Comparison of ENCODE assay signal across 8 cellular contexts in genomic region chr4:8410641-8411271, GRCh38. TPM values are rescaled to one million over a fixed set of nuclear protein-coding genes. Genes with fewer than 3 reads are reported as not detected.
DNase-seq lines count a peak whose midpoint lies in the region; ATAC-seq, FAIRE-seq and TF ChIP-seq lines count a peak whose summit lies in the region.

No MANE protein-coding gene starts in this region.

- no peak overlapping the region for H3K27ac ChIP-seq in breast epithelium
- no peak overlapping the region for H3K27ac ChIP-seq in endothelial cell of umbilical vein (ENCODE audit: insufficient read depth, low read depth, low read length)

- H3K27ac Mint-ChIP-seq in MCF 10A (ENCODE audit: low read depth, unreplicated experiment): no peak overlapping the region
- no peak overlapping the region for H3K27ac Mint-ChIP-seq in nephron

- H3K36me3 Mint-ChIP-seq in MCF 10A (ENCODE audit: insufficient read depth, unreplicated experiment) (peaks cover 25% of the 10 kb centered on the region), nephron (ENCODE audit: low read depth) (peaks cover 51% of the 10 kb centered on the region)

- FAIRE-seq in endothelial cell of umbilical vein (lab: Jason Lieb, UNC): peak; percentile 94
- no peak for FAIRE-seq in GM12891 (lab: Jason Lieb, UNC)

- H3K4me3 ChIP-seq in breast epithelium (no peak overlapping the region), NT2/D1 (ENCODE audit: insufficient read length, low read depth) (no peak overlapping the region), endothelial cell of umbilical vein (replicated peaks in 1 of 3; ENCODE audit: insufficient read depth in 1 of 3, low read depth in 1 of 3, low read length in 3 of 3) (no peak overlapping the region)

- no peaks in the 10 kb centered on the region for H3K9me3 Mint-ChIP-seq in MCF 10A (ENCODE audit: unreplicated experiment)
- H3K9me3 Mint-ChIP-seq in nephron: no peaks in the 10 kb centered on the region

- ATAC-seq in HG03175 (IDR thresholded peaks at IDR 0.05; ENCODE audit: unreplicated experiment): no peak

- no peaks in the 10 kb centered on the region for H3K27me3 ChIP-seq in breast epithelium
- H3K27me3 ChIP-seq in NT2/D1 (ENCODE audit: insufficient read depth, insufficient read length): no peaks in the 10 kb centered on the region
- no peaks in the 10 kb centered on the region for H3K27me3 ChIP-seq in endothelial cell of umbilical vein (ENCODE audit: control insufficient read depth in 2 of 2, insufficient read depth in 2 of 2, low read length in 2 of 2)

- no peak overlapping the region for H3K4me2 ChIP-seq in endothelial cell of umbilical vein (ENCODE audit: insufficient read depth, low read length)

- H3K36me3 ChIP-seq in breast epithelium (no peaks in the 10 kb centered on the region), NT2/D1 (ENCODE audit: insufficient read depth, insufficient read length, low read length) (peaks cover 58% of the 10 kb centered on the region), endothelial cell of umbilical vein (ENCODE audit: control insufficient read depth in 2 of 2, extremely low read depth in 1 of 2, insufficient read depth in 2 of 2, low read length in 2 of 2) (peaks cover 0 to 26% of the 10 kb centered on the region in 2 experiments)

- no peak overlapping the region for H3K4me3 Mint-ChIP-seq in MCF 10A (ENCODE audit: unreplicated experiment)
- H3K4me3 Mint-ChIP-seq in nephron: no peak overlapping the region

- POLR2A ChIA-PET in MCF 10A (lab: Yijun Ruan, JAX): interaction anchor here (0.7 to 0.8 kb wide), 2 partner anchors 9 to 15 kb away, joined by 3 to 4 read pairs; no protein-coding TSS in a partner anchor
- POLR2A ChIA-PET in endothelial cell of umbilical vein (lab: Charles Lee): interaction anchor here (0.7 to 1.4 kb wide), 4 partner anchors 17 to 168 kb away, joined by 3 to 6 read pairs (median 4); no protein-coding TSS in a partner anchor

- no peaks in the 10 kb centered on the region for H4K20me1 ChIP-seq in endothelial cell of umbilical vein (replicated peaks; ENCODE audit: control insufficient read depth, extremely low read depth, insufficient read depth, low read length)

- H3K4me1 Mint-ChIP-seq in MCF 10A (ENCODE audit: insufficient read depth, unreplicated experiment) (peaks cover 6% of the 10 kb centered on the region), nephron (no peaks in the 10 kb centered on the region)

- H3K4me1 ChIP-seq in breast epithelium (no peaks in the 10 kb centered on the region), NT2/D1 (ENCODE audit: insufficient read depth, insufficient read length) (peaks cover 15% of the 10 kb centered on the region), endothelial cell of umbilical vein (ENCODE audit: control insufficient read depth, extremely low read depth, insufficient read depth, low read length) (no peaks in the 10 kb centered on the region)

- H3K79me2 ChIP-seq in endothelial cell of umbilical vein (ENCODE audit: control insufficient read depth, insufficient read depth, low read length): no peaks in the 10 kb centered on the region

- no TSS peak for BruUV-seq in MCF 10A (replicated peaks; lab: Mats Ljungman, UMichigan)
- BruUV-seq in endothelial cell of umbilical vein (replicated peaks; lab: Mats Ljungman, UMichigan): no TSS peak

- H3K9me3 ChIP-seq in breast epithelium: no peaks in the 10 kb centered on the region
- H3K9me3 ChIP-seq in NT2/D1 (ENCODE audit: insufficient read depth, low read length): peaks cover 11% of the 10 kb centered on the region; the same call in 1 of the 2 replicates
- no peaks in the 10 kb centered on the region for H3K9me3 ChIP-seq in endothelial cell of umbilical vein (replicated peaks; ENCODE audit: control insufficient read depth, insufficient read depth, low read length)

- dilution Hi-C loops in endothelial cell of umbilical vein (cut with MboI; ENCODE audit: extremely low pct_ligation_motif_present, low sequenced_read_pairs): no loop called here

- H3K9ac ChIP-seq in NT2/D1 (ENCODE audit: insufficient read length, low read depth) (peak overlapping the region; percentile 59), endothelial cell of umbilical vein (replicated peaks; ENCODE audit: extremely low read depth, insufficient read depth, low read length) (no peak overlapping the region)

- no peaks in the 10 kb centered on the region for H3K27me3 Mint-ChIP-seq in MCF 10A (ENCODE audit: insufficient read depth, unreplicated experiment)
- peaks cover 5% of the 10 kb centered on the region for H3K27me3 Mint-ChIP-seq in nephron (ENCODE audit: low read depth)

- H3K9me1 ChIP-seq in endothelial cell of umbilical vein (replicated peaks; ENCODE audit: control insufficient read depth, extremely low read depth, insufficient read depth, low read length): no peaks in the 10 kb centered on the region

- CTCF ChIA-PET in MCF 10A (lab: Yijun Ruan, JAX) (interaction anchor here (0.6 to 2.7 kb wide), 4 partner anchors 23 to 586 kb away, joined by 3 to 8 read pairs (median 4); no protein-coding TSS in a partner anchor), endothelial cell of umbilical vein (lab: Charles Lee) (interaction anchor here (0.7 to 2.0 kb wide), 23 partner anchors 9 to 234 kb away, joined by 3 to 57 read pairs (median 4); no protein-coding TSS in a partner anchor)

- intact Hi-C loops in MCF 10A (cut with micrococcal nuclease) (no loop called here), breast epithelium (cut with DNase I; ENCODE audit: low total_unique reads) (loop anchor here (10.0 kb wide), 1 partner anchor 166 kb away; no protein-coding TSS in a partner anchor), endothelial cell of umbilical vein (cut with micrococcal nuclease) (loop anchor here (2.0 kb wide), 2 partner anchors 18 to 144 kb away; no protein-coding TSS in a partner anchor)

- TF ChIP-seq POLR2A in breast epithelium (IDR thresholded peaks at IDR 0.05): no peak
- no peak for TF ChIP-seq POLR2A in endothelial cell of umbilical vein (IDR thresholded peaks at IDR 0.05; ENCODE audit: low read depth, low read length)
- no peak for TF ChIP-seq POLR2A in GM12891 (IDR thresholded peaks at IDR 0.05; ENCODE audit: low read depth, low read length)

- no peak overlapping the region for H2AFZ ChIP-seq in endothelial cell of umbilical vein (ENCODE audit: low read depth, low read length)

- DNase-seq in MCF 10A (ENCODE audit: unreplicated experiment) (peak; percentile 60), breast epithelium (ENCODE audit: low spot score in 2 of 2) (no peak), NT2/D1 (ENCODE audit: low read depth, low spot score) (peak; percentile 71), endothelial cell of umbilical vein (ENCODE audit: low read depth, low spot score) (peak; percentile 94), GM12891 (ENCODE audit: insufficient read length, low spot score) (no peak)
- no peak for DNase-seq in stimulated activated CD4-positive, alpha-beta T cell treated with anti-CD3 and anti-CD28 coated beads, Interleukin-4, amount 100 ng/mL, for 24 hours

- TF ChIP-seq CTCF in MCF 10A (IDR thresholded peaks at IDR 0.05; ENCODE audit: unreplicated experiment) (no peak), breast epithelium (IDR thresholded peaks at IDR 0.05) (peak in 1 of 3 donors; percentile 20), endothelial cell of umbilical vein (IDR thresholded peaks at IDR 0.05; ENCODE audit: extremely low read depth in 1 of 2, insufficient read depth in 1 of 2, low read depth in 1 of 2, low read length in 2 of 2) (peak; percentile 63 to 72), nephron (IDR thresholded peaks at IDR 0.05; ENCODE audit: unreplicated experiment in 3 of 3) (peak; percentile 41 to 43 (median 42))

TF ChIP-seq in endothelial cell of umbilical vein, 7 proteins besides CTCF, POLR2A, EP300 and RAD21:
- TF ChIP-seq POLR2AphosphoS5 (IDR thresholded peaks at IDR 0.05; ENCODE audit: insufficient read depth, low read depth, low read length): peak; percentile 11
- TF ChIP-seq, protein P1, sequence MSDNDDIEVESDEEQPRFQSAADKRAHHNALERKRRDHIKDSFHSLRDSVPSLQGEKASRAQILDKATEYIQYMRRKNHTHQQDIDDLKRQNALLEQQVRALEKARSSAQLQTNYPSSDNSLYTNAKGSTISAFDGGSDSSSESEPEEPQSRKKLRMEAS (IDR thresholded peaks at IDR 0.05; ENCODE audit: insufficient read depth, insufficient read length): no peak

TF ChIP-seq in GM12891, 5 proteins besides CTCF, POLR2A, EP300 and RAD21:
- TF ChIP-seq TAF1 (IDR thresholded peaks at IDR 0.05; ENCODE audit: low read depth, low read length) (no peak), PAX5 (IDR thresholded peaks at IDR 0.05; ENCODE audit: insufficient read depth, low read length, severe bottlenecking) (no peak), SPI1 (IDR thresholded peaks at IDR 0.05; ENCODE audit: low read depth, low read length) (no peak), POLR2AphosphoS5 (IDR thresholded peaks at IDR 0.05; ENCODE audit: low read depth, low read length) (no peak), POU2F2 (IDR thresholded peaks at IDR 0.05; ENCODE audit: low read depth, low read length) (no peak)

RNA-seq across cellular contexts. Expression of gene ACOX3, which starts 29.8 kb away (rescaled TPM):
- 17.9 TPM in 2 replicates for total RNA-seq in MCF 10A (2022)
- 10 to 100 TPM; 24.0 to 69.4 (median 47.9) TPM for total RNA-seq in breast epithelium
- total RNA-seq in endothelial cell of umbilical vein: 25.6 and 26.3 TPM in 2 replicates
- polyA plus RNA-seq in endothelial cell of umbilical vein: 10.6 and 13.0 TPM in 2 replicates
- polyA plus RNA-seq in endothelial cell of umbilical vein (2011; cell fraction: cytosol; rRNA removed): 10.6 and 11.2 TPM in 2 replicates
- 28.3 and 29.2 TPM in 2 replicates for polyA plus RNA-seq in endothelial cell of umbilical vein (2011; cell fraction: nucleus; rRNA removed)
- polyA plus RNA-seq in endothelial cell of umbilical vein (2012): 22.9 and 25.7 TPM in 2 replicates
- polyA minus RNA-seq in endothelial cell of umbilical vein: 10.0 and 11.8 TPM in 2 replicates
- 1.1 TPM for polyA minus RNA-seq in endothelial cell of umbilical vein (2011; cell fraction: cytosol; rRNA and poly(A)+ RNA removed)
- 15.6 and 18.8 TPM in 2 replicates for polyA minus RNA-seq in endothelial cell of umbilical vein (2011; cell fraction: nucleus; rRNA and poly(A)+ RNA removed)
- polyA plus RNA-seq in GM12891 (2012; ENCODE audit: low read depth, missing spikeins): 13.4 TPM

RNA-seq across cellular contexts. Expression of gene TRMT44, which starts 29.8 kb away (rescaled TPM):
- 23.2 and 24.4 TPM in 2 replicates for total RNA-seq in MCF 10A (2022)
- total RNA-seq in breast epithelium: 10 to 100 TPM; 24.6 to 47.7 (median 28.2) TPM
- total RNA-seq in endothelial cell of umbilical vein: 17.3 and 20.7 TPM in 2 replicates
- 10.4 and 10.6 TPM in 2 replicates for polyA plus RNA-seq in endothelial cell of umbilical vein
- polyA plus RNA-seq in endothelial cell of umbilical vein (2011; cell fraction: cytosol; rRNA removed): 6.7 and 9.2 TPM in 2 replicates
- 29.7 and 32.7 TPM in 2 replicates for polyA plus RNA-seq in endothelial cell of umbilical vein (2011; cell fraction: nucleus; rRNA removed)
- polyA plus RNA-seq in endothelial cell of umbilical vein (2012): 8.9 and 9.1 TPM in 2 replicates
- polyA minus RNA-seq in endothelial cell of umbilical vein: 14.2 and 14.3 TPM in 2 replicates
- polyA minus RNA-seq in endothelial cell of umbilical vein (2011; cell fraction: cytosol; rRNA and poly(A)+ RNA removed): 10.4 TPM
- 22.2 and 37.1 TPM in 2 replicates for polyA minus RNA-seq in endothelial cell of umbilical vein (2011; cell fraction: nucleus; rRNA and poly(A)+ RNA removed)
- polyA plus RNA-seq in GM12891 (2012; ENCODE audit: low read depth, missing spikeins): 6.8 TPM

Comparison
In these comparisons a context has a peak if more than half of its experiments do, and no peak if none do; other contexts are left out.
1. DNase-seq: peak in MCF 10A (single experiment), NT2/D1 (single experiment) and endothelial cell of umbilical vein (single experiment); none in breast epithelium (0 of 2), GM12891 (single experiment) and stimulated activated CD4-positive, alpha-beta T cell treated with anti-CD3 and anti-CD28 coated beads, Interleukin-4, amount 100 ng/mL, for 24 hours (single experiment).